14 cellular contexts compared by ENCODE assay signal in genomic region chr15:62958528-62958927, GRCh38.
DNase-seq lines count a peak whose midpoint lies in the region; ATAC-seq lines count a peak whose summit lies in the region.
"Had no signal": no experiment of that assay in that cellular context is flagged by ENCODE, and none has a peak within 500 bp of the region (broad histone marks: within the 10 kb centered on the region; RNA-seq: fewer than 3 reads in every experiment).

No MANE protein-coding gene starts in this region.

- peak overlapping the region in 1 of 2 donors; percentile 9 for H3K4me3 ChIP-seq in stomach smooth muscle (ENCODE audit: low read length in 2 of 2)
- H3K4me3 ChIP-seq: upper lobe of left lung had no signal

- peak overlapping the region; percentile 76 for H3K27ac ChIP-seq in stomach smooth muscle (ENCODE audit: low read length)
- H3K27ac ChIP-seq: upper lobe of left lung had no signal

- DNase-seq in NCI-H82 (lab: John Stamatoyannopoulos, UW) (peak; percentile 22), NCI-H82 treated with DMSO at 0.1 percent for 48 hours (lab: John Stamatoyannopoulos, UW; ENCODE audit: unreplicated experiment) (no peak), cerebellar cortex (ENCODE audit: low spot score) (peak; percentile 58), left lobe of liver (ENCODE audit: low spot score) (peak; percentile 89), NCI-H748 treated with DMSO at 0.1 percent for 48 hours (lab: John Stamatoyannopoulos, UW) (no peak), NCI-H2081 treated with DMSO at 0.1 percent for 48 hours (lab: John Stamatoyannopoulos, UW) (no peak)
- DNase-seq: activated T-cell treated with anti-CD3 and anti-CD28 coated beads, Interleukin-2, amount 50 U/mL, for 1 hour; kidney; NCI-H1417 treated with DMSO at 0.1 percent for 48 hours; SW 1271; upper lobe of left lung had no signal

- H3K36me3 ChIP-seq in stomach smooth muscle (ENCODE audit: control insufficient read depth in 2 of 2, insufficient read depth in 2 of 2, low read length in 2 of 2), result no peaks in the 10 kb centered on the region
- H3K36me3 ChIP-seq: upper lobe of left lung had no signal

- no peaks in the 10 kb centered on the region for H3K9me3 ChIP-seq in stomach smooth muscle (ENCODE audit: control insufficient read depth in 2 of 2, low read length in 2 of 2)
- H3K9me3 ChIP-seq: upper lobe of left lung had no signal

- ATAC-seq in left lobe of liver (peak; percentile 91), GM18907 (IDR thresholded peaks at IDR 0.05; ENCODE audit: unreplicated experiment) (no peak)
- ATAC-seq: natural killer cell treated with Interleukin-12 subunit alpha and Interleukin-12 subunit beta and Interleukin-15 and Interleukin-18, amount 100 ng/mL, for 72 hours had no signal

- H3K9ac ChIP-seq in stomach smooth muscle (ENCODE audit: low read length in 2 of 2), result peak overlapping the region; percentile 27 to 36

- H3K27me3 ChIP-seq in stomach smooth muscle (ENCODE audit: control insufficient read depth in 1 of 2, insufficient read depth in 2 of 2, low read length in 2 of 2), result no peaks in the 10 kb centered on the region
- H3K27me3 ChIP-seq: upper lobe of left lung had no signal

- peaks cover 26% of the 10 kb centered on the region for H3K4me1 ChIP-seq in stomach smooth muscle (ENCODE audit: control insufficient read depth, insufficient read depth, low read length)
- H3K4me1 ChIP-seq: upper lobe of left lung had no signal

Comparison
In these comparisons a context has a peak if more than half of its experiments do, and no peak if none do; other contexts are left out.
1. DNase-seq: peak in NCI-H82 (single experiment), cerebellar cortex (single experiment) and left lobe of liver (single experiment); none in NCI-H82 treated with DMSO at 0.1 percent for 48 hours (single experiment), NCI-H748 treated with DMSO at 0.1 percent for 48 hours (single experiment) and NCI-H2081 treated with DMSO at 0.1 percent for 48 hours (single experiment).